Comparison of ENCODE assay signal across 1 cellular context in genomic region chr11:75072582-75072981, GRCh38.
TF ChIP-seq lines count a peak whose summit lies in the region.

No MANE protein-coding gene starts in this region.

TF ChIP-seq in WTC11, 78 proteins besides CTCF, POLR2A, EP300 and RAD21:
- TF ChIP-seq, protein P1, sequence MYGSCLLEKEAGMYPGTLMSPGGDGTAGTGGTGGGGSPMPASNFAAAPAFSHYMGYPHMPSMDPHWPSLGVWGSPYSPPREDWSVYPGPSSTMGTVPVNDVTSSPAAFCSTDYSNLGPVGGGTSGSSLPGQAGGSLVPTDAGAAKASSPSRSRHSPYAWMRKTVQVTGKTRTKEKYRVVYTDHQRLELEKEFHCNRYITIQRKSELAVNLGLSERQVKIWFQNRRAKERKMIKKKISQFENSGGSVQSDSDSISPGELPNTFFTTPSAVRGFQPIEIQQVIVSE (CRISPR knock-in tag; IDR thresholded peaks at IDR 0.05; ENCODE audit: borderline replicate concordance): no peak
- TF ChIP-seq HMGXB4 (CRISPR knock-in tag; IDR thresholded peaks at IDR 0.05) (no peak), SMAD4 (CRISPR knock-in tag; IDR thresholded peaks at IDR 0.05) (no peak)
